In genomic region chr9:36818242-36818938, GRCh38 we compare ENCODE assay signal across 1 cellular context.
TF ChIP-seq lines count a peak whose summit lies in the region.

No MANE protein-coding gene starts in this region.

TF ChIP-seq in H1, 55 proteins besides CTCF, POLR2A, EP300 and RAD21 (continued from another document):
- TF ChIP-seq USF2 (IDR thresholded peaks at IDR 0.05; ENCODE audit: low read length) = no peak
- no peak for TF ChIP-seq CHD7 (IDR thresholded peaks at IDR 0.05; ENCODE audit: insufficient replicate concordance, low read length)
- no peak for TF ChIP-seq RFX5 (IDR thresholded peaks at IDR 0.05; ENCODE audit: borderline replicate concordance, low read depth, low read length)
- peak; percentile 27 for TF ChIP-seq ASH2L (IDR thresholded peaks at IDR 0.05; ENCODE audit: low read length)
- no peak for TF ChIP-seq FOSL1 (IDR thresholded peaks at IDR 0.05; ENCODE audit: insufficient read depth, low read depth, low read length)
- TF ChIP-seq BCL11A (IDR thresholded peaks at IDR 0.05; ENCODE audit: low read depth in 2 of 2, low read length in 2 of 2) = no peak
- no peak for TF ChIP-seq SP1 (IDR thresholded peaks at IDR 0.05; ENCODE audit: low read depth, low read length)
- TF ChIP-seq RBBP5 (IDR thresholded peaks at IDR 0.05; ENCODE audit: borderline replicate concordance, low read depth, low read length) = 0 out of 2 replicates have a peak, but pooled peaks have one; percentile 15
- TF ChIP-seq CBX8 (IDR thresholded peaks at IDR 0.05; ENCODE audit: borderline replicate concordance, low read depth, low read length) = no peak
- no peak for TF ChIP-seq KDM4A (IDR thresholded peaks at IDR 0.05; ENCODE audit: low read depth, low read length, severe bottlenecking)
- no peak for TF ChIP-seq SIRT6 (IDR thresholded peaks at IDR 0.05; ENCODE audit: low read length)
- TF ChIP-seq TEAD4 (IDR thresholded peaks at IDR 0.05; ENCODE audit: low read depth, low read length) = no peak
- TF ChIP-seq CREB1 (IDR thresholded peaks at IDR 0.05) = no peak
- no peak for TF ChIP-seq SP4 (IDR thresholded peaks at IDR 0.05; ENCODE audit: low read length)
- no peak for TF ChIP-seq NRF1 (IDR thresholded peaks at IDR 0.05; ENCODE audit: low read depth, low read length)
- TF ChIP-seq KDM5A (IDR thresholded peaks at IDR 0.05; ENCODE audit: low read length) = no peak
- TF ChIP-seq EZH2 (IDR thresholded peaks at IDR 0.05; ENCODE audit: low read depth, low read length, severe bottlenecking) = peak; percentile 22
TF ChIP-seq in H1: peak in this region for 3.
